ENCODE assay signal across 9 cellular contexts in genomic region chr14:43894534-43894933, GRCh38.
A peak's percentile ranks its signal among the peaks of the same experiment; 100 is the strongest.
DNase-seq lines count a peak whose midpoint lies in the region; ATAC-seq, FAIRE-seq and TF ChIP-seq lines count a peak whose summit lies in the region.
"Had no signal": no experiment of that assay in that cellular context is flagged by ENCODE, and none has a peak within 500 bp of the region (broad histone marks: within the 10 kb centered on the region; RNA-seq: fewer than 3 reads in every experiment).

No MANE protein-coding gene starts in this region.

- peak; percentile 72 for ATAC-seq in GM19452 (IDR thresholded peaks at IDR 0.05; ENCODE audit: unreplicated experiment)
- ATAC-seq in GM21367 (IDR thresholded peaks at IDR 0.05; ENCODE audit: unreplicated experiment) = no peak

- H3K36me3 Mint-ChIP-seq in endothelial cell (ENCODE audit: low read depth, unreplicated experiment) = no peaks in the 10 kb centered on the region

- TF ChIP-seq EP300 in ovary (IDR thresholded peaks at IDR 0.05) = no peak

- H3K9me3 Mint-ChIP-seq in endothelial cell (ENCODE audit: unreplicated experiment) = no peaks in the 10 kb centered on the region

- H3K9me3 ChIP-seq in ovary = no peaks in the 10 kb centered on the region

- no peak for TF ChIP-seq POLR2A in ovary (IDR thresholded peaks at IDR 0.05)

- H3K4me1 ChIP-seq in ovary (ENCODE audit: insufficient read depth) = no peaks in the 10 kb centered on the region

- H3K27ac Mint-ChIP-seq in endothelial cell (ENCODE audit: unreplicated experiment) = no peak overlapping the region

- H3K36me3 ChIP-seq in ovary = no peaks in the 10 kb centered on the region

- 58 to 66% (median 64%) methylated on average over 3 of the region's 3 CpGs for WGBS in ovary, 3 donors

- H3K4me3 Mint-ChIP-seq in endothelial cell (ENCODE audit: unreplicated experiment) = no peak overlapping the region

- H3K27ac ChIP-seq in ovary = no peak overlapping the region

- no peaks in the 10 kb centered on the region for H3K27me3 ChIP-seq in ovary

- TF ChIP-seq CTCF in AG10803 (conservative IDR thresholded peaks at IDR 0.05; ENCODE audit: low read length) (peak; percentile 23), endothelial cell (IDR thresholded peaks at IDR 0.05; ENCODE audit: unreplicated experiment) (peak; percentile 96), ovary (IDR thresholded peaks at IDR 0.05) (no peak)

- DNase-seq in AG10803 (ENCODE audit: low read depth) = no peak
- DNase-seq in LoVo (ENCODE audit: low spot score) = peak; percentile 16
- no peak for DNase-seq in endothelial cell (ENCODE audit: low spot score)
- no peak for DNase-seq in activated T-cell treated with anti-CD3 and anti-CD28 coated beads, Interleukin-2, amount 50 U/mL, for 1 hour
- DNase-seq in ovary = no peak
- DNase-seq in HTR-8/SVneo (ENCODE audit: insufficient read length, low spot score) = no peak
- DNase-seq: hippocampal formation had no signal

- H3K27me3 Mint-ChIP-seq in endothelial cell (ENCODE audit: unreplicated experiment) = no peaks in the 10 kb centered on the region

- H3K4me3 ChIP-seq in AG10803 (ENCODE audit: low read length) (no peak overlapping the region), ovary (no peak overlapping the region)

- intact Hi-C loops in ovary (cut with DNase I) = no loop called here

- H3K4me1 Mint-ChIP-seq in endothelial cell (ENCODE audit: unreplicated experiment) = no peaks in the 10 kb centered on the region

- no peak for FAIRE-seq in HTR-8/SVneo (lab: Jason Lieb, UNC)

Comparison
In these comparisons a context has a peak if more than half of its experiments do, and no peak if none do; other contexts are left out.
1. CTCF ChIP-seq: peak in AG10803 (single experiment) and endothelial cell (single experiment); none in ovary (0 of 3).